Comparison of ENCODE assay signal across 29 cellular contexts in the genomic region with DNA sequence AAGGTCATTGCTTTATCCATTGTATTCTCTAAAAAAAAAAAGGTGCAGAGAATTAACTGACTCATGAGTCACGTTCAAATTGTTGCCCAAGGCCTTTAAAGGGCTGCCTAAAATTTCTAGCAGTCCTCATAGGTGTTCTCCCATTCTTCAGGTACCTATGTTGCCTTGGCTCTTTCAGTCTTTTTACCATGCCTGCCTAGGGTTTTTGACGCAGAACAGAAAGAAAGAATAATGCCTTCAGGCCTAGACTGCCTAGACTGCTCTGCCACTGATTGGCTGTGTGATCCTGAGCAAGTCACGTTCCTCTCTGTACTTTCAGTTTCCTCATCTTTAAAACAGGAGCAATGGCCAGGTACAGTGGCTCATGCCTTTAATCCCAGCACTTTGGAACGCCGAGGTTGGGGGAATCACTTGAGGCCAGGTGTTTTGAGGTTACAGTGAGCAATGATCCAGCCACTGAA. TPM values are rescaled to one million over a fixed set of nuclear protein-coding genes. Genes with fewer than 3 reads are reported as not detected.
DNase-seq lines count a peak whose midpoint lies in the region; ATAC-seq and TF ChIP-seq lines count a peak whose summit lies in the region.
"Had no signal": no experiment of that assay in that cellular context is flagged by ENCODE, and none has a peak within 500 bp of the region (broad histone marks: within the 10 kb centered on the region; RNA-seq: fewer than 3 reads in every experiment).

No MANE protein-coding gene starts in this region.

- no peaks in the 10 kb centered on the region for H3K9me2 ChIP-seq in PC-3 (replicated peaks; ENCODE audit: low read length)

- peak overlapping the region; percentile 68 for H3K27ac Mint-ChIP-seq in endodermal cell
- H3K27ac Mint-ChIP-seq in naive thymus-derived CD4-positive, alpha-beta T cell = no peak overlapping the region
- H3K27ac Mint-ChIP-seq: activated CD8-positive, alpha-beta T cell treated with anti-CD3 and anti-CD28 coated beads for 36 hours; IgD-negative memory B cell had no signal

- H3K79me2 ChIP-seq in PC-3 (ENCODE audit: low read length) = peaks cover 32% of the 10 kb centered on the region

- H3K4me2 ChIP-seq in PC-3 (ENCODE audit: low read length) = no peak overlapping the region
- H3K4me2 ChIP-seq: A549 had no signal

- TF ChIP-seq CTCF in PC-3 (conservative IDR thresholded peaks at IDR 0.05; ENCODE audit: low read depth, low read length) (no peak), endodermal cell (conservative IDR thresholded peaks at IDR 0.05) (no peak), mucosa of descending colon (IDR thresholded peaks at IDR 0.05) (no peak)

- peaks cover 23% of the 10 kb centered on the region for H3K4me1 ChIP-seq in PC-3 (ENCODE audit: insufficient read depth, low read length)
- H3K4me1 ChIP-seq in endodermal cell (ENCODE audit: control insufficient read depth, insufficient read depth, low read length) = no peaks in the 10 kb centered on the region
- H3K4me1 ChIP-seq in mucosa of descending colon (ENCODE audit: low read depth) = peaks cover 22% of the 10 kb centered on the region
- peaks cover 0 to 3% of the 10 kb centered on the region in 2 donors for H3K4me1 ChIP-seq in naive thymus-derived CD4-positive, alpha-beta T cell (ENCODE audit: control insufficient read depth in 2 of 2, insufficient read depth in 2 of 2, low read length in 2 of 2)
- H3K4me1 ChIP-seq: BE2C, gastrocnemius medialis had no signal

- CTCF ChIA-PET in PC-3 (lab: Charles Lee) = no interaction called here
- CTCF ChIA-PET in naive thymus-derived CD4-positive, alpha-beta T cell (lab: Charles Lee) = no interaction called here

- peaks cover 18% of the 10 kb centered on the region for H3K4me1 Mint-ChIP-seq in endodermal cell
- H3K4me1 Mint-ChIP-seq in naive thymus-derived CD4-positive, alpha-beta T cell = peaks cover 5 to 60% (median 21%) of the 10 kb centered on the region in 7 donors

- H3K9me3 ChIP-seq in PC-3 (ENCODE audit: low read length) (no peaks in the 10 kb centered on the region), endodermal cell (ENCODE audit: control insufficient read depth, low read length) (no peaks in the 10 kb centered on the region), mucosa of descending colon (no peaks in the 10 kb centered on the region)
- no peaks in the 10 kb centered on the region for H3K9me3 ChIP-seq in naive thymus-derived CD4-positive, alpha-beta T cell (ENCODE audit: control insufficient read depth in 2 of 3, low read length in 3 of 3)
- H3K9me3 ChIP-seq: A549, BE2C, gastrocnemius medialis, stomach, tibial nerve had no signal

- 82 to 88% methylated on average over 3 to 5 of the region's 5 CpGs for WGBS in endodermal cell (ENCODE audit: insufficient coverage in 1 of 2, insufficient read length in 1 of 2), 2 experiments

- ATAC-seq in PC-3 (no peak), mucosa of descending colon (peak; percentile 81)
- no peak for ATAC-seq in naive thymus-derived CD4-positive, alpha-beta T cell
- ATAC-seq: A549; activated CD4-positive, CD25-positive, alpha-beta regulatory T cell treated with anti-CD3 and anti-CD28 coated beads, Interleukin-2, amount 50 U/mL, for 24 hours; activated CD8-positive, alpha-beta T cell treated with anti-CD3 and anti-CD28 coated beads for 36 hours; gastrocnemius medialis; right cardiac atrium; Right ventricle myocardium inferior had no signal

- no peaks in the 10 kb centered on the region for H3F3A ChIP-seq in PC-3 (ENCODE audit: low read length, unreplicated experiment)

- H3K9me3 Mint-ChIP-seq in endodermal cell = no peaks in the 10 kb centered on the region
- H3K9me3 Mint-ChIP-seq in naive thymus-derived CD4-positive, alpha-beta T cell = no peaks in the 10 kb centered on the region
- H3K9me3 Mint-ChIP-seq: activated CD8-positive, alpha-beta T cell treated with anti-CD3 and anti-CD28 coated beads for 36 hours; IgD-negative memory B cell; naive B cell had no signal

- peak; percentile 41 for DNase-seq in ELF-1 (ENCODE audit: low read depth, low spot score)
- peak; percentile 54 for DNase-seq in PC-3
- DNase-seq in endodermal cell = no peak
- DNase-seq in mucosa of descending colon = no peak
- DNase-seq in naive thymus-derived CD4-positive, alpha-beta T cell = no peak
- DNase-seq in HuH-7.5 (ENCODE audit: low spot score) = no peak
- no peak for DNase-seq in NCI-H2171 treated with DMSO at 0.1 percent for 48 hours (lab: John Stamatoyannopoulos, UW)
- DNase-seq in activated CD4-positive, alpha-beta T cell treated with anti-CD3 and anti-CD28 coated beads for 4 hours = no peak
- DNase-seq: activated CD8-positive, alpha-beta T cell treated with anti-CD3 and anti-CD28 coated beads for 36 hours; activated naive CD4-positive, alpha-beta T cell; amniotic stem cell; BE2C; COR-L47; erythroblast; gastrocnemius medialis; hypothalamus; naive B cell; NCI-H146; NCI-H2171; NCI-H526 treated with DMSO at 0.1 percent for 48 hours; right cardiac atrium; stomach; T1000 had no signal

- H4K20me1 ChIP-seq in PC-3 (ENCODE audit: low read length) = peaks cover 4% of the 10 kb centered on the region; the same call in 1 of the 2 replicates

- H3K4me3 Mint-ChIP-seq in endodermal cell = no peak overlapping the region
- no peak overlapping the region for H3K4me3 Mint-ChIP-seq in naive thymus-derived CD4-positive, alpha-beta T cell
- H3K4me3 Mint-ChIP-seq: activated CD8-positive, alpha-beta T cell treated with anti-CD3 and anti-CD28 coated beads for 36 hours; IgD-negative memory B cell; naive B cell had no signal

- H3K9ac ChIP-seq in PC-3 (ENCODE audit: low read length) (no peak overlapping the region), endodermal cell (ENCODE audit: extremely low read depth, low read length, poor library complexity, severe bottlenecking) (no peak overlapping the region)

- POLR2A ChIA-PET in PC-3 (lab: Charles Lee; ENCODE audit: unreplicated experiment) = no interaction called here
- POLR2A ChIA-PET in naive thymus-derived CD4-positive, alpha-beta T cell (lab: Charles Lee) = no interaction called here

- no peaks in the 10 kb centered on the region for H3K27me3 Mint-ChIP-seq in endodermal cell (ENCODE audit: insufficient read depth)
- H3K27me3 Mint-ChIP-seq in naive thymus-derived CD4-positive, alpha-beta T cell = no peaks in the 10 kb centered on the region
- H3K27me3 Mint-ChIP-seq: activated CD8-positive, alpha-beta T cell treated with anti-CD3 and anti-CD28 coated beads for 36 hours; IgD-negative memory B cell; naive B cell had no signal

- H3K27ac ChIP-seq in PC-3 (ENCODE audit: low read length) = no peak overlapping the region
- no peak overlapping the region for H3K27ac ChIP-seq in endodermal cell (ENCODE audit: low read depth, low read length)
- no peak overlapping the region for H3K27ac ChIP-seq in naive thymus-derived CD4-positive, alpha-beta T cell (ENCODE audit: low read depth, low read length)
- H3K27ac ChIP-seq: A549, cardiac muscle cell, gastrocnemius medialis, stomach, tibial nerve had no signal

- peaks cover 4% of the 10 kb centered on the region for H3K36me3 ChIP-seq in PC-3 (ENCODE audit: low read depth, low read length)
- H3K36me3 ChIP-seq in endodermal cell (ENCODE audit: control insufficient read depth, insufficient read depth, low read length) = peaks cover 16% of the 10 kb centered on the region
- no peaks in the 10 kb centered on the region for H3K36me3 ChIP-seq in mucosa of descending colon (ENCODE audit: low read depth)
- peaks cover 0 to 12% (median 0%) of the 10 kb centered on the region in 3 experiments for H3K36me3 ChIP-seq in naive thymus-derived CD4-positive, alpha-beta T cell (ENCODE audit: control insufficient read depth in 2 of 3, insufficient read depth in 3 of 3, low read length in 3 of 3)
- H3K36me3 ChIP-seq: gastrocnemius medialis, tibial nerve had no signal

- BruUV-seq in PC-3 (replicated peaks; lab: Mats Ljungman, UMichigan) = no TSS peak

- H3K4me3 ChIP-seq in PC-3 (ENCODE audit: low read length) = no peak overlapping the region
- no peak overlapping the region for H3K4me3 ChIP-seq in endodermal cell (ENCODE audit: low read length)
- no peak overlapping the region for H3K4me3 ChIP-seq in mucosa of descending colon
- no peak overlapping the region for H3K4me3 ChIP-seq in naive thymus-derived CD4-positive, alpha-beta T cell (ENCODE audit: low read length)
- H3K4me3 ChIP-seq: A549, cardiac muscle cell, gastrocnemius medialis, stomach, tibial nerve had no signal

- H3K27me3 ChIP-seq in PC-3 (ENCODE audit: low read length) (no peaks in the 10 kb centered on the region), endodermal cell (ENCODE audit: control insufficient read depth, insufficient read depth, low read length, poor library complexity, severe bottlenecking) (no peaks in the 10 kb centered on the region)
- no peaks in the 10 kb centered on the region for H3K27me3 ChIP-seq in naive thymus-derived CD4-positive, alpha-beta T cell (ENCODE audit: control insufficient read depth in 2 of 2, insufficient read depth in 2 of 2, low read length in 2 of 2)
- H3K27me3 ChIP-seq: BE2C, cardiac muscle cell, gastrocnemius medialis, stomach, tibial nerve had no signal

- intact Hi-C loops in PC-3 (cut with micrococcal nuclease) (no loop called here), mucosa of descending colon (cut with DNase I, micrococcal nuclease) (no loop called here)
- intact Hi-C loops in naive thymus-derived CD4-positive, alpha-beta T cell (cut with micrococcal nuclease) = no loop called here

- no peak overlapping the region for H2AFZ ChIP-seq in PC-3 (ENCODE audit: low read length)

- peaks cover 67% of the 10 kb centered on the region for H3K36me3 Mint-ChIP-seq in endodermal cell (ENCODE audit: low read depth)
- peaks cover 8 to 48% (median 34%) of the 10 kb centered on the region in 5 donors for H3K36me3 Mint-ChIP-seq in naive thymus-derived CD4-positive, alpha-beta T cell

RNA-seq across cellular contexts. Expression of a gene that starts 21.5 kb away (rescaled TPM):
- total RNA-seq in PC-3 (2014; rRNA removed) = 200 and 240 TPM in 2 replicates
- 100 to 1,000 TPM; 234 to 273 TPM for total RNA-seq in endodermal cell
- polyA plus RNA-seq in endodermal cell (2013, experiment 1 of 2) = 116 TPM
- 98.1 TPM for polyA plus RNA-seq in endodermal cell (2013, experiment 2 of 2)
- total RNA-seq in mucosa of descending colon = 100 to 1,000 TPM in 1 of 3 donors, 10 to 100 TPM in 2; 74.7 to 131 (median 82.3) TPM
- total RNA-seq in naive thymus-derived CD4-positive, alpha-beta T cell = 100 to 1,000 TPM in 2 of 5 experiments, 10 to 100 TPM in 3; 26.9 to 174 (median 45.2) TPM
- polyA plus RNA-seq in naive thymus-derived CD4-positive, alpha-beta T cell = 10 to 100 TPM; 86.6 to 94.6 TPM

Comparison
In these comparisons a context has a peak if more than half of its experiments do, and no peak if none do; other contexts are left out.
1. DNase-seq: peak in ELF-1 (single experiment) and PC-3 (single experiment); none in endodermal cell (single experiment), mucosa of descending colon (0 of 3), naive thymus-derived CD4-positive, alpha-beta T cell (0 of 9), HuH-7.5 (single experiment), NCI-H2171 treated with DMSO at 0.1 percent for 48 hours (single experiment) and activated CD4-positive, alpha-beta T cell treated with anti-CD3 and anti-CD28 coated beads for 4 hours (0 of 2).